ENCODE assay signal across 26 cellular contexts in the genomic region with DNA sequence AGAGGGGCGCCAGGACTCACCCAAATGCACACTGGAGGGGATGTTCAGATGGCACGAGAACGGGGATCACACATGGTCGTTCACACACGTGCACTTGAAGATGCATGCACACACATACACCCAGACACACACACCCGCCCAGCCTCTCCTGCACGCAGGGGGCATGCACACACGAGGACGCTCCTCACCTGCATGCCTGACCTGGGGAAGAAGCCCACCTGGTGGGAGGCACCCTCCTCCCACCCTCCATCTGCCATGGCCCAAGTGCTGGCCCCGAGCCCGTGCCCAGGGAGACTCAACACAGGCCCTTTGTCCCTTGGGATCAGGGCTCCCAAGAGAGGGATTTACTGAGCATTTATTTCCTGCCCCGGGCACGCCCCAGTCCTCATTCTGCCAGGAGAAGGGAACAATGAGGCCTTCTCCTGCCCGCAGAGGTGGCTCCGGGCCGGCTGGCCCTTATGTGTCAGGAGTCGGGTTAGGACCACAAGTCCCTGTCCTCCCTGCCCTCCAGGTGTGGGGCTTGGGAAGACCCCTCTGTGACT. TPM values are rescaled to one million over a fixed set of nuclear protein-coding genes. Genes with fewer than 3 reads are reported as not detected.
"Had no signal": no experiment of that assay in that cellular context is flagged by ENCODE, and none has a peak within 500 bp of the region (broad histone marks: within the 10 kb centered on the region; RNA-seq: fewer than 3 reads in every experiment).

No MANE protein-coding gene starts in this region.

- H3K9me3 ChIP-seq: colonic mucosa, prostate gland, right atrium auricular region had no signal

- H3K4me1 ChIP-seq: colonic mucosa, prostate gland, right atrium auricular region had no signal

- H3K27me3 ChIP-seq: colonic mucosa had no signal

- H3K4me3 ChIP-seq: colonic mucosa, lung, prostate gland, right atrium auricular region had no signal

- H3K36me3 ChIP-seq: brain microvascular endothelial cell, colonic mucosa, prostate gland, right atrium auricular region had no signal

- FAIRE-seq: endometrium, keratinocyte had no signal

- H3K27ac ChIP-seq: brain microvascular endothelial cell, colonic mucosa, prostate gland, right atrium auricular region had no signal

- ATAC-seq: stimulated activated naive CD8-positive, alpha-beta T cell treated with anti-CD3 and anti-CD28 coated beads, Interleukin-15, Interleukin-2, amounts not matched to agents 100 U/mL and 50 U/mL, for 24 hours had no signal

- DNase-seq: activated CD4-positive, alpha-beta memory T cell treated with anti-CD3 and anti-CD28 coated beads for 36 hours; activated CD4-positive, alpha-beta T cell treated with anti-CD3 and anti-CD28 coated beads for 4 hours; activated naive CD4-positive, alpha-beta T cell treated with Interleukin-2 at 50 U/mL for 16 hours; activated T-cell treated with anti-CD3 and anti-CD28 coated beads, Interleukin-2, amount 50 U/mL, for 24 hours; anterior cingulate cortex; brain microvascular endothelial cell; central memory CD4-positive, alpha-beta T cell; colonic mucosa; erythroblast; foreskin melanocyte; glutamatergic neuron; hippocampal formation; midbrain; nephron progenitor cell; stimulated activated naive CD8-positive, alpha-beta T cell treated with anti-CD3 and anti-CD28 coated beads, Interleukin-15, Interleukin-2, amounts not matched to agents 100 U/mL and 50 U/mL, for 24 hours; substantia nigra had no signal

RNA-seq across cellular contexts. Expression of a gene that starts 2.2 kb away (rescaled TPM):
- total RNA-seq: myocyte, osteoblast, right atrium auricular region, skeletal muscle tissue had no signal

RNA-seq across cellular contexts. Expression of a gene that starts 15.3 kb away (rescaled TPM):
- total RNA-seq: myocyte had no signal

RNA-seq across cellular contexts. Expression of a gene that starts 16.6 kb away (rescaled TPM):
- total RNA-seq: activated CD4-positive, alpha-beta memory T cell treated with anti-CD3 and anti-CD28 coated beads for 36 hours; activated T-helper 2 cell treated with anti-CD3 and anti-CD28 coated beads, Interferon-gamma antibody, Interleukin-2, Interleukin-4, amounts not matched to agents 10 μg/mL and 5 μg/mL and 100 μg/mL, durations not matched to agents 14 hours and 24 hours and 36 hours; colonic mucosa; lung; myocyte; osteoblast; prostate gland; right atrium auricular region; skeletal muscle tissue; T-helper 2 cell treated with Interferon-gamma antibody and Interleukin-4, amounts not matched to agents 100 ng/mL and 5 ng/mL, for 36 hours had no signal
- polyA plus RNA-seq: keratinocyte, lung had no signal

RNA-seq across cellular contexts. Expression of a gene that starts 27.5 kb away (rescaled TPM):
- total RNA-seq: activated CD4-positive, alpha-beta memory T cell treated with anti-CD3 and anti-CD28 coated beads for 36 hours; activated T-helper 2 cell treated with anti-CD3 and anti-CD28 coated beads, Interferon-gamma antibody, Interleukin-2, Interleukin-4, amounts not matched to agents 10 μg/mL and 5 μg/mL and 100 μg/mL, durations not matched to agents 14 hours and 24 hours and 36 hours; colonic mucosa; myocyte; osteoblast; prostate gland; right atrium auricular region; skeletal muscle tissue; T-helper 2 cell treated with Interferon-gamma antibody and Interleukin-4, amounts not matched to agents 100 ng/mL and 5 ng/mL, for 36 hours had no signal
- polyA plus RNA-seq: keratinocyte had no signal
